ENCODE assay signal across 24 cellular contexts in genomic region chr15:96170616-96171270, GRCh38.
DNase-seq lines count a peak whose midpoint lies in the region; ATAC-seq, FAIRE-seq and TF ChIP-seq lines count a peak whose summit lies in the region.
"Had no signal": no experiment of that assay in that cellular context is flagged by ENCODE, and none has a peak within 500 bp of the region (broad histone marks: within the 10 kb centered on the region; RNA-seq: fewer than 3 reads in every experiment).

No MANE protein-coding gene starts in this region.

- no peak overlapping the region for H3K4me3 Mint-ChIP-seq in T-helper 17 cell
- H3K4me3 Mint-ChIP-seq: activated CD8-positive, alpha-beta T cell treated with anti-CD3 and anti-CD28 coated beads, Interleukin-2, amount 10 ng/mL, durations not matched to agents 7 days and 5 days; activated naive CD4-positive, alpha-beta T cell treated with anti-CD3 and anti-CD28 coated beads, Interleukin-2, amount 10 ng/mL, durations not matched to agents 7 days and 5 days; central memory CD8-positive, alpha-beta T cell; H9 had no signal

- H3K36me3 ChIP-seq in RWPE2 (ENCODE audit: low read depth) (no peaks in the 10 kb centered on the region), small intestine (ENCODE audit: control insufficient read depth in 2 of 2, insufficient read depth in 2 of 2, low read length in 2 of 2) (no peaks in the 10 kb centered on the region), right atrium auricular region (no peaks in the 10 kb centered on the region)
- H3K36me3 ChIP-seq: BE2C, upper lobe of right lung had no signal

- H3K27me3 ChIP-seq in RWPE2 (ENCODE audit: insufficient read depth, poor library complexity, severe bottlenecking) (no peaks in the 10 kb centered on the region), small intestine (ENCODE audit: control insufficient read depth in 2 of 2, insufficient read depth in 2 of 2, low read length in 2 of 2) (no peaks in the 10 kb centered on the region), right atrium auricular region (no peaks in the 10 kb centered on the region)
- H3K27me3 ChIP-seq: upper lobe of right lung had no signal

- H3K4me1 Mint-ChIP-seq in T-helper 17 cell, result no peaks in the 10 kb centered on the region
- H3K4me1 Mint-ChIP-seq: activated naive CD4-positive, alpha-beta T cell treated with anti-CD3 and anti-CD28 coated beads, Interleukin-2, amount 10 ng/mL, durations not matched to agents 7 days and 5 days; central memory CD8-positive, alpha-beta T cell had no signal

- H3K27ac Mint-ChIP-seq in T-helper 17 cell, result no peak overlapping the region
- H3K27ac Mint-ChIP-seq: activated CD8-positive, alpha-beta T cell treated with anti-CD3 and anti-CD28 coated beads, Interleukin-2, amount 10 ng/mL, durations not matched to agents 7 days and 5 days; activated naive CD4-positive, alpha-beta T cell treated with anti-CD3 and anti-CD28 coated beads, Interleukin-2, amount 10 ng/mL, durations not matched to agents 7 days and 5 days; H9 had no signal

- H3K4me1 ChIP-seq in RWPE2 (ENCODE audit: insufficient read depth, poor library complexity, severe bottlenecking) (peaks cover 17% of the 10 kb centered on the region), small intestine (ENCODE audit: control insufficient read depth in 2 of 2, insufficient read depth in 1 of 2, low read depth in 1 of 2, low read length in 1 of 2) (peaks cover 0 to 2% of the 10 kb centered on the region in 2 donors), right atrium auricular region (peaks cover 0 to 8% of the 10 kb centered on the region in 2 donors)
- H3K4me1 ChIP-seq: BE2C, upper lobe of right lung had no signal

- TF ChIP-seq CTCF in RWPE2 (IDR thresholded peaks at IDR 0.05; ENCODE audit: poor library complexity, severe bottlenecking) (no peak), right atrium auricular region (IDR thresholded peaks at IDR 0.05) (no peak)

- DNase-seq in NCI-H1417 (lab: John Stamatoyannopoulos, UW), result peak; percentile 14 to 92 (median 70)
- no peak for DNase-seq in NCI-H1417 treated with DMSO at 0.1 percent for 48 hours (lab: John Stamatoyannopoulos, UW)
- DNase-seq in RWPE2 (ENCODE audit: low spot score), result no peak
- no peak for DNase-seq in left lobe of liver (ENCODE audit: low spot score)
- DNase-seq in small intestine, result peak; percentile 90
- no peak for DNase-seq in DMS53 treated with DMSO at 0.1 percent for 48 hours (lab: John Stamatoyannopoulos, UW; ENCODE audit: unreplicated experiment)
- DNase-seq in T-helper 17 cell, result no peak
- DNase-seq in right atrium auricular region (ENCODE audit: low spot score), result no peak
- DNase-seq: 8988T; activated CD8-positive, alpha-beta T cell treated with anti-CD3 and anti-CD28 coated beads, Interleukin-2, amount 10 ng/mL, durations not matched to agents 7 days and 5 days; activated naive CD4-positive, alpha-beta T cell treated with anti-CD3 and anti-CD28 coated beads, Interleukin-2, amount 10 ng/mL, durations not matched to agents 7 days and 5 days; activated T-cell treated with anti-CD3 and anti-CD28 coated beads, Interleukin-2, amount 50 U/mL, for 1 hour; aorta; BE2C; COR-L47; H9; left cardiac atrium; mucosa of descending colon; NCI-H1092 treated with DMSO at 0.1 percent for 48 hours; NK-92 treated with Interleukin-12 subunit alpha and Interleukin-12 subunit beta, amount 100 ng/mL, for 24 hours; upper lobe of right lung had no signal

- no peak for ATAC-seq in RWPE2 (ENCODE audit: low read depth)
- peak; percentile 38 for ATAC-seq in left lobe of liver
- no peak for ATAC-seq in T-helper 17 cell
- ATAC-seq: activated CD4-positive, CD25-positive, alpha-beta regulatory T cell treated with anti-CD3 and anti-CD28 coated beads, Interleukin-2, amount 50 U/mL, for 24 hours; activated CD8-positive, alpha-beta T cell treated with anti-CD3 and anti-CD28 coated beads, Interleukin-2, amount 10 ng/mL, durations not matched to agents 7 days and 5 days; left cardiac atrium; mucosa of descending colon; SK-N-SH treated with all-trans-retinoic acid at 6 μM for 48 hours had no signal

- peaks cover 9% of the 10 kb centered on the region for H3K27me3 Mint-ChIP-seq in T-helper 17 cell
- H3K27me3 Mint-ChIP-seq: central memory CD8-positive, alpha-beta T cell had no signal

- FAIRE-seq in small intestine (lab: Jason Lieb, UNC), result no peak

- peak overlapping the region; percentile 24 for H3K27ac ChIP-seq in RWPE2 (ENCODE audit: poor library complexity, severe bottlenecking)
- H3K27ac ChIP-seq in small intestine (ENCODE audit: low read depth in 1 of 2, low read length in 1 of 2), result no peak overlapping the region
- no peak overlapping the region for H3K27ac ChIP-seq in right atrium auricular region
- H3K27ac ChIP-seq: upper lobe of right lung had no signal

- 18 to 48% (median 26%) methylated on average over 8 of the region's 8 CpGs for WGBS in small intestine, 3 donors

- H3K4me3 ChIP-seq in RWPE2 (ENCODE audit: severe bottlenecking), result no peak overlapping the region
- no peak overlapping the region for H3K4me3 ChIP-seq in small intestine (ENCODE audit: low read depth in 1 of 2, low read length in 2 of 2)
- no peak overlapping the region for H3K4me3 ChIP-seq in right atrium auricular region
- H3K4me3 ChIP-seq: mucosa of descending colon, upper lobe of right lung had no signal

- no peaks in the 10 kb centered on the region for H3K9me3 ChIP-seq in RWPE2 (ENCODE audit: severe bottlenecking)
- no peaks in the 10 kb centered on the region for H3K9me3 ChIP-seq in small intestine (ENCODE audit: control insufficient read depth, low read depth)
- H3K9me3 ChIP-seq in T-helper 17 cell (ENCODE audit: control insufficient read depth, low read length, poor library complexity, severe bottlenecking), result no peaks in the 10 kb centered on the region
- no peaks in the 10 kb centered on the region for H3K9me3 ChIP-seq in right atrium auricular region
- H3K9me3 ChIP-seq: BE2C, mucosa of descending colon, upper lobe of right lung had no signal

- H3K36me3 Mint-ChIP-seq in T-helper 17 cell (ENCODE audit: low read depth), result no peaks in the 10 kb centered on the region
- H3K36me3 Mint-ChIP-seq: activated naive CD4-positive, alpha-beta T cell treated with anti-CD3 and anti-CD28 coated beads, Interleukin-2, amount 10 ng/mL, durations not matched to agents 7 days and 5 days had no signal

Comparison
In these comparisons a context has a peak if more than half of its experiments do, and no peak if none do; other contexts are left out.
1. DNase-seq: peak in NCI-H1417 (3 of 3) and small intestine (single experiment); none in NCI-H1417 treated with DMSO at 0.1 percent for 48 hours (single experiment), RWPE2 (single experiment), left lobe of liver (single experiment), DMS53 treated with DMSO at 0.1 percent for 48 hours (single experiment), T-helper 17 cell (0 of 3) and right atrium auricular region (single experiment).